In the genomic region with DNA sequence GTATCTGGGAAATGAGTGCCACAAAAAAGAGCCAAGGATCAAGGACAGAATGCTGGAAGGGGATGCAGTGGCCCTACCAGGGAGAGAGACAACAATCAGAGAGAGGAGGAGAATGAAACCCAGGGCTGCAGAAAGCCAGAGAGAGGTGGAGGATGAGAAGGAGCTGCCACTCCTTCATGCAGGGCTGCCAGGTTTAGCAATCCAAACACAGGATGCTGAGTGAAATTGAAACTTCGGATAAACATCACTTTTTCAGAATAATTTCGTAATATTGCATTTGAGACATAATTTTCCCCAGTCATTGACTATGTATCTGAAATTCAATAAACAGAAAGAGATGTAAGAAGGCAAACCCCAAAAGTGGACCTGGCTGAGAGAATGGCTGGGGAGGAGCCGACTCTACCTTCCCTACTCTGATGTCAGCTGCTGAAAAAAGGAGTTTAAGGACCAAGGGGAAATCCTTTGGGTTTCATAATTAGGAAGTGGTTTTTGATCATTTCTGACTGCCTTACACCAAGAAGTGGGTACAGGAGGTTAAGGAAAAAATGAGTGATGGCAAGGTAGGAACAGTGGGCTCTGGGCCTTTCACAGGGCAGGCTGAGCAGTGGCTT, we compare ENCODE assay signal across 10 cellular contexts. TPM values are rescaled to one million over a fixed set of nuclear protein-coding genes. Genes with fewer than 3 reads are reported as not detected.
A peak's percentile ranks its signal among the peaks of the same experiment; 100 is the strongest.
DNase-seq lines count a peak whose midpoint lies in the region; ATAC-seq lines count a peak whose summit lies in the region.
"Had no signal": no experiment of that assay in that cellular context is flagged by ENCODE, and none has a peak within 500 bp of the region (broad histone marks: within the 10 kb centered on the region; RNA-seq: fewer than 3 reads in every experiment).

No MANE protein-coding gene starts in this region.

- H3K9me3 ChIP-seq in T-helper 17 cell (ENCODE audit: control insufficient read depth, low read length, poor library complexity, severe bottlenecking) = no peaks in the 10 kb centered on the region

- no peaks in the 10 kb centered on the region for H3K9me3 Mint-ChIP-seq in activated T-cell treated with anti-CD3 and anti-CD28 coated beads, Interleukin-2, amount 50 U/mL, for 72 hours
- no peaks in the 10 kb centered on the region for H3K9me3 Mint-ChIP-seq in stimulated activated effector memory CD8-positive, alpha-beta T cell treated with anti-CD3 and anti-CD28 coated beads, Interleukin-12 subunit alpha, Interleukin-12 subunit beta, amount 100 ng/mL, for 72 hours

- H3K27me3 Mint-ChIP-seq in activated T-cell treated with anti-CD3 and anti-CD28 coated beads, Interleukin-2, amount 50 U/mL, for 72 hours (ENCODE audit: low read depth) = no peaks in the 10 kb centered on the region
- H3K27me3 Mint-ChIP-seq in T-helper 17 cell = no peaks in the 10 kb centered on the region

- peaks cover 1 to 2% of the 10 kb centered on the region in 2 donors for H3K36me3 Mint-ChIP-seq in activated T-cell treated with anti-CD3 and anti-CD28 coated beads, Interleukin-2, amount 50 U/mL, for 72 hours (ENCODE audit: insufficient read depth in 2 of 2)
- peaks cover 7% of the 10 kb centered on the region for H3K36me3 Mint-ChIP-seq in T-helper 17 cell (ENCODE audit: low read depth)
- H3K36me3 Mint-ChIP-seq in stimulated activated effector memory CD8-positive, alpha-beta T cell treated with anti-CD3 and anti-CD28 coated beads, Interleukin-12 subunit alpha, Interleukin-12 subunit beta, amount 100 ng/mL, for 72 hours = no peaks in the 10 kb centered on the region

- peak; percentile 75 to 76 for ATAC-seq in activated T-cell treated with anti-CD3 and anti-CD28 coated beads, Interleukin-2, amount 50 U/mL, for 72 hours (replicated peaks in 1 of 2)
- ATAC-seq in HG02973 (IDR thresholded peaks at IDR 0.05; ENCODE audit: unreplicated experiment) (peak; percentile 53), T-helper 17 cell (peak; percentile 58), HG03159 (IDR thresholded peaks at IDR 0.05; ENCODE audit: unreplicated experiment) (no peak)
- peak; percentile 40 for ATAC-seq in stimulated activated effector memory CD8-positive, alpha-beta T cell treated with anti-CD3 and anti-CD28 coated beads, Interleukin-12 subunit alpha, Interleukin-12 subunit beta, amount 100 ng/mL, for 72 hours

- peaks cover 16% of the 10 kb centered on the region for H3K4me1 Mint-ChIP-seq in activated T-cell treated with anti-CD3 and anti-CD28 coated beads, Interleukin-2, amount 50 U/mL, for 72 hours (ENCODE audit: low read depth)
- peaks cover 24% of the 10 kb centered on the region for H3K4me1 Mint-ChIP-seq in T-helper 17 cell
- peaks cover 14% of the 10 kb centered on the region for H3K4me1 Mint-ChIP-seq in stimulated activated effector memory CD8-positive, alpha-beta T cell treated with anti-CD3 and anti-CD28 coated beads, Interleukin-12 subunit alpha, Interleukin-12 subunit beta, amount 100 ng/mL, for 72 hours

- peak overlapping the region; percentile 46 to 48 for H3K4me3 Mint-ChIP-seq in activated T-cell treated with anti-CD3 and anti-CD28 coated beads, Interleukin-2, amount 50 U/mL, for 72 hours
- H3K4me3 Mint-ChIP-seq in T-helper 17 cell = peak overlapping the region; percentile 37
- no peak overlapping the region for H3K4me3 Mint-ChIP-seq in stimulated activated effector memory CD8-positive, alpha-beta T cell treated with anti-CD3 and anti-CD28 coated beads, Interleukin-12 subunit alpha, Interleukin-12 subunit beta, amount 100 ng/mL, for 72 hours

- peak overlapping the region; percentile 47 for H3K27ac Mint-ChIP-seq in activated T-cell treated with anti-CD3 and anti-CD28 coated beads, Interleukin-2, amount 50 U/mL, for 72 hours
- peak overlapping the region; percentile 93 for H3K27ac Mint-ChIP-seq in T-helper 17 cell
- H3K27ac Mint-ChIP-seq in stimulated activated effector memory CD8-positive, alpha-beta T cell treated with anti-CD3 and anti-CD28 coated beads, Interleukin-12 subunit alpha, Interleukin-12 subunit beta, amount 100 ng/mL, for 72 hours = peak overlapping the region; percentile 13

- DNase-seq in activated T-cell treated with anti-CD3 and anti-CD28 coated beads, Interleukin-2, amount 50 U/mL, for 72 hours = no peak
- DNase-seq in activated T-cell treated with anti-CD3 and anti-CD28 coated beads for 4 hours (no peak), T-helper 17 cell (no peak), NCI-H1930 (lab: John Stamatoyannopoulos, UW) (no peak), midbrain (lab: John Stamatoyannopoulos, UW) (no peak)
- no peak for DNase-seq in stimulated activated effector memory CD8-positive, alpha-beta T cell treated with anti-CD3 and anti-CD28 coated beads, Interleukin-12 subunit alpha, Interleukin-12 subunit beta, amount 100 ng/mL, for 72 hours (ENCODE audit: low spot score in 2 of 2)
- DNase-seq: cerebellar nuclear complex, hypothalamus had no signal

RNA-seq across cellular contexts. Expression of gene SLC9A9, which starts 33.8 kb away (rescaled TPM):
- total RNA-seq in activated T-cell treated with anti-CD3 and anti-CD28 coated beads, Interleukin-2, amount 50 U/mL, for 72 hours = 1 to 10 TPM; 4.3 to 5.2 TPM
- 10 to 100 TPM; 25.3 to 31.8 TPM for total RNA-seq in T-helper 17 cell

Comparison
In these comparisons a context has a peak if more than half of its experiments do, and no peak if none do; other contexts are left out.
1. H3K27ac Mint-ChIP-seq: peak in every context shown above with its lines; median percentile 93 in T-helper 17 cell; 47 in activated T-cell treated with anti-CD3 and anti-CD28 coated beads, Interleukin-2, amount 50 U/mL, for 72 hours; 13 in stimulated activated effector memory CD8-positive, alpha-beta T cell treated with anti-CD3 and anti-CD28 coated beads, Interleukin-12 subunit alpha, Interleukin-12 subunit beta, amount 100 ng/mL, for 72 hours.
2. RNA of gene SLC9A9, which starts 33.8 kb away (total RNA-seq): 25.3 to 31.8 TPM in T-helper 17 cell; 4.3 to 5.2 TPM in activated T-cell treated with anti-CD3 and anti-CD28 coated beads, Interleukin-2, amount 50 U/mL, for 72 hours; every median in the first group is over 4 times any median in the second.